34 cellular contexts compared by ENCODE assay signal in genomic region chr7:149654588-149654987, GRCh38.
DNase-seq lines count a peak whose midpoint lies in the region; ATAC-seq, FAIRE-seq and TF ChIP-seq lines count a peak whose summit lies in the region.
"Had no signal": no experiment of that assay in that cellular context is flagged by ENCODE, and none has a peak within 500 bp of the region (broad histone marks: within the 10 kb centered on the region; RNA-seq: fewer than 3 reads in every experiment).

No MANE protein-coding gene starts in this region.

- TF ChIP-seq CTCF in HEK293 (tag by site-specific recombination; IDR thresholded peaks at IDR 0.05) (no peak), K562 (IDR thresholded peaks at IDR 0.05 in 2 of 3, conservative IDR thresholded peaks at IDR 0.05 in 1 of 3; ENCODE audit: insufficient read depth in 2 of 3, low read depth in 1 of 3, low read length in 3 of 3) (no peak)

- H3K4me1 Mint-ChIP-seq in activated naive CD4-positive, alpha-beta T cell treated with anti-CD3 and anti-CD28 coated beads, Interleukin-2, amount 10 ng/mL, durations not matched to agents 7 days and 5 days = no peaks in the 10 kb centered on the region
- H3K4me1 Mint-ChIP-seq: B cell; CD14-positive monocyte; CD4-positive, alpha-beta memory T cell; CD4-positive, CD25-positive, alpha-beta regulatory T cell; CD8-positive, alpha-beta memory T cell had no signal

- H3K4me3 Mint-ChIP-seq in activated naive CD4-positive, alpha-beta T cell treated with anti-CD3 and anti-CD28 coated beads, Interleukin-2, amount 10 ng/mL, durations not matched to agents 7 days and 5 days = no peak overlapping the region
- H3K4me3 Mint-ChIP-seq: B cell; CD14-positive monocyte; CD4-positive, alpha-beta memory T cell; CD4-positive, alpha-beta T cell; CD4-positive, CD25-positive, alpha-beta regulatory T cell; CD8-positive, alpha-beta memory T cell; CD8-positive, alpha-beta T cell had no signal

- peaks cover 11% of the 10 kb centered on the region for H3K9me3 Mint-ChIP-seq in activated naive CD4-positive, alpha-beta T cell treated with anti-CD3 and anti-CD28 coated beads, Interleukin-2, amount 10 ng/mL, durations not matched to agents 7 days and 5 days

- H3K4me1 ChIP-seq in HEK293 (ENCODE audit: control insufficient read depth, insufficient read depth, low read length) (no peaks in the 10 kb centered on the region), K562 (replicated peaks in 1 of 2; ENCODE audit: control insufficient read depth in 2 of 2, insufficient read depth in 2 of 2, low read length in 2 of 2) (no peaks in the 10 kb centered on the region)
- H3K4me1 ChIP-seq: A549; BE2C; BLaER1; BLaER1 treated with 17β-estradiol and CSF1 and Interleukin-3, amounts not matched to agents 10 nM and 100 nM; Caco-2 had no signal

- BruUV-seq in K562 (replicated peaks; lab: Mats Ljungman, UMichigan) = no TSS peak

- no peaks in the 10 kb centered on the region for H3K36me3 Mint-ChIP-seq in activated naive CD4-positive, alpha-beta T cell treated with anti-CD3 and anti-CD28 coated beads, Interleukin-2, amount 10 ng/mL, durations not matched to agents 7 days and 5 days
- H3K36me3 Mint-ChIP-seq: CD14-positive monocyte; CD4-positive, CD25-positive, alpha-beta regulatory T cell; CD8-positive, alpha-beta T cell had no signal

- H3K36me3 ChIP-seq in HEK293 (ENCODE audit: control insufficient read depth in 2 of 2, insufficient read depth in 1 of 2, low read length in 2 of 2) (no peaks in the 10 kb centered on the region), K562 (ENCODE audit: control insufficient read depth, insufficient read depth, low read length) (no peaks in the 10 kb centered on the region)
- H3K36me3 ChIP-seq: BE2C; BLaER1; BLaER1 treated with 17β-estradiol and CSF1 and Interleukin-3, amounts not matched to agents 10 nM and 100 nM had no signal

- H3K9me3 ChIP-seq in HEK293 (ENCODE audit: control insufficient read depth, insufficient read depth, low read depth, low read length) (no peaks in the 10 kb centered on the region), K562 (replicated peaks; ENCODE audit: control insufficient read depth, insufficient read depth, low read depth, low read length) (no peaks in the 10 kb centered on the region)
- H3K9me3 ChIP-seq: BE2C had no signal

- intact Hi-C loops in K562 (cut with micrococcal nuclease) = no loop called here

- H3K27ac ChIP-seq in HEK293 (ENCODE audit: extremely low read depth, low read depth, low read length) (no peak overlapping the region), K562 (ENCODE audit: extremely low read depth, low read depth, low read length) (no peak overlapping the region)
- H3K27ac ChIP-seq: 22Rv1; A549; BLaER1; BLaER1 treated with 17β-estradiol and CSF1 and Interleukin-3, amounts not matched to agents 10 nM and 100 nM; C4-2B had no signal

- no peak overlapping the region for H2AFZ ChIP-seq in K562 (ENCODE audit: low read depth, low read length)

- ATAC-seq in K562 = no peak
- ATAC-seq: A549; CD8-positive, alpha-beta T cell had no signal

- no peaks in the 10 kb centered on the region for H3K79me2 ChIP-seq in K562 (ENCODE audit: control insufficient read depth, insufficient read depth, low read length)

- FAIRE-seq in K562 (lab: Jason Lieb, UNC) (no peak), GM12892 (lab: Jason Lieb, UNC) (no peak)
- FAIRE-seq: D721Med had no signal

- CTCF ChIA-PET in activated naive CD4-positive, alpha-beta T cell treated with anti-CD3 and anti-CD28 coated beads, Interleukin-2, amount 10 ng/mL, durations not matched to agents 7 days and 5 days (lab: Charles Lee) = no interaction called here
- CTCF ChIA-PET in HEK293 (lab: Yijun Ruan, JAX) (interaction anchor here (2.6 kb wide), 1 partner anchor 8 kb away, joined by 14 read pairs; no protein-coding TSS in a partner anchor), K562 (lab: Yijun Ruan, JAX; ENCODE audit: low intra/inter-chr PET ratio) (interaction anchor here (0.6 kb wide), 1 partner anchor 33 kb away, joined by 3 read pairs; no protein-coding TSS in a partner anchor)

- peak overlapping the region; percentile 15 for H3K27ac Mint-ChIP-seq in activated naive CD4-positive, alpha-beta T cell treated with anti-CD3 and anti-CD28 coated beads, Interleukin-2, amount 10 ng/mL, durations not matched to agents 7 days and 5 days
- H3K27ac Mint-ChIP-seq: B cell; CD14-positive monocyte; CD4-positive, alpha-beta memory T cell; CD4-positive, alpha-beta T cell; CD4-positive, CD25-positive, alpha-beta regulatory T cell; CD8-positive, alpha-beta memory T cell; CD8-positive, alpha-beta T cell had no signal

- TF ChIP-seq POLR2A in K562 (conservative IDR thresholded peaks at IDR 0.05) = no peak
- no peak for TF ChIP-seq POLR2A in GM12892 (IDR thresholded peaks at IDR 0.05; ENCODE audit: low read depth, low read length)

- TF ChIP-seq RAD21 in K562 (CRISPR knock-in tag; conservative IDR thresholded peaks at IDR 0.05 in 1 of 2, IDR thresholded peaks at IDR 0.05 in 1 of 2) = no peak

- H3K4me3 ChIP-seq in HEK293 (ENCODE audit: low read depth, low read length) (no peak overlapping the region), K562 (no peak overlapping the region)
- H3K4me3 ChIP-seq: A549; BLaER1; BLaER1 treated with 17β-estradiol and CSF1 and Interleukin-3, amounts not matched to agents 10 nM and 100 nM had no signal

- H3K27me3 Mint-ChIP-seq in activated naive CD4-positive, alpha-beta T cell treated with anti-CD3 and anti-CD28 coated beads, Interleukin-2, amount 10 ng/mL, durations not matched to agents 7 days and 5 days = peaks cover 35% of the 10 kb centered on the region

- H3K9ac ChIP-seq in K562 (ENCODE audit: insufficient read depth in 1 of 2, low read depth in 2 of 2, low read length in 2 of 2) = no peak overlapping the region
- H3K9ac ChIP-seq: BLaER1; BLaER1 treated with 17β-estradiol and CSF1 and Interleukin-3, amounts not matched to agents 10 nM and 100 nM had no signal

- in situ Hi-C loops in K562 (cut with MboI) = no loop called here

- no peaks in the 10 kb centered on the region for H3K9me1 ChIP-seq in K562 (ENCODE audit: control insufficient read depth, insufficient read depth, low read length)

- POLR2A ChIA-PET in HEK293 (lab: Yijun Ruan, JAX) = interaction anchor here (0.6 kb wide), 1 partner anchor 269 kb away, joined by 3 read pairs; no protein-coding TSS in a partner anchor
- POLR2A ChIA-PET in K562 (lab: Yijun Ruan, JAX) = no interaction called here

- TF ChIP-seq EP300 in K562 (IDR thresholded peaks at IDR 0.05; ENCODE audit: low read length) = no peak

- no peaks in the 10 kb centered on the region; a peak in 1 of 5 replicates for H3K27me3 ChIP-seq in K562 (ENCODE audit: control insufficient read depth in 2 of 2, insufficient read depth in 2 of 2, low read length in 2 of 2)
- H3K27me3 ChIP-seq: BE2C; BLaER1; BLaER1 treated with 17β-estradiol and CSF1 and Interleukin-3, amounts not matched to agents 10 nM and 100 nM had no signal

- H4K20me1 ChIP-seq in K562 (replicated peaks; ENCODE audit: control insufficient read depth, insufficient read depth, low read length) = no peaks in the 10 kb centered on the region
- H4K20me1 ChIP-seq: BLaER1; BLaER1 treated with 17β-estradiol and CSF1 and Interleukin-3, amounts not matched to agents 10 nM and 100 nM had no signal

- H3K4me2 ChIP-seq in K562 (ENCODE audit: insufficient read depth, low read length) = no peak overlapping the region
- H3K4me2 ChIP-seq: A549; BLaER1; BLaER1 treated with 17β-estradiol and CSF1 and Interleukin-3, amounts not matched to agents 10 nM and 100 nM had no signal

- DNase-seq in activated naive CD4-positive, alpha-beta T cell treated with anti-CD3 and anti-CD28 coated beads, Interleukin-2, amount 10 ng/mL, durations not matched to agents 7 days and 5 days = no peak
- DNase-seq in activated naive CD4-positive, alpha-beta T cell (lab: John Stamatoyannopoulos, UW) = no peak
- DNase-seq in K562 (ENCODE audit: extremely low read depth in 1 of 4, low spot score in 3 of 4) = no peak
- DNase-seq in MV-4-11 (lab: John Stamatoyannopoulos, UW) = no peak
- no peak for DNase-seq in GM12892 (ENCODE audit: insufficient read length)
- DNase-seq: 8988T; ACHN; AML-193; BE2C; C1 segment of cervical spinal cord; Caco-2; Calu3; CD4-positive, alpha-beta memory T cell; CD4-positive, alpha-beta T cell; CD4-positive, CD25-positive, alpha-beta regulatory T cell; CD8-positive, alpha-beta memory T cell; CD8-positive, alpha-beta T cell; COR-L47; DMS 273 treated with DMSO at 0.1 percent for 48 hours; DMS153; DMS53; DMS79; DMS79 treated with DMSO at 0.1 percent for 48 hours; DND-41; EL had no signal

- WGBS in K562 (ENCODE audit: insufficient coverage, low coverage, missing lambda C conversion rate) = 0% methylated on average over 1 of the region's 1 CpG

TF ChIP-seq in HEK293, 187 proteins besides CTCF, POLR2A, EP300 and RAD21:
- TF ChIP-seq ZNF146 (tag by site-specific recombination; IDR thresholded peaks at IDR 0.05) (peak; percentile 69; the same call in 1 of the 2 replicates), BCL11A (tag by site-specific recombination; IDR thresholded peaks at IDR 0.05; ENCODE audit: low read depth) (no peak)

TF ChIP-seq in K562, 482 proteins besides CTCF, POLR2A, EP300 and RAD21:
- TF ChIP-seq RBM25 (IDR thresholded peaks at IDR 0.05; ENCODE audit: low read depth, low read length, severe bottlenecking) (peak; percentile 84), HDAC1 (IDR thresholded peaks at IDR 0.05) (no peak), CTCFL (IDR thresholded peaks at IDR 0.05; ENCODE audit: borderline replicate concordance, insufficient read depth, low read depth, low read length, poor library complexity, severe bottlenecking) (no peak), ZNF584 (CRISPR knock-in tag; IDR thresholded peaks at IDR 0.05; ENCODE audit: low read depth) (no peak), TAF1 (IDR thresholded peaks at IDR 0.05; ENCODE audit: control insufficient read depth, extremely low read depth, insufficient read depth, low read length, severe bottlenecking) (no peak), LEF1 (IDR thresholded peaks at IDR 0.05) (no peak), ZNF146 (CRISPR knock-in tag; IDR thresholded peaks at IDR 0.05; ENCODE audit: unreplicated experiment) (peak; percentile 87), TBL1XR1 (IDR thresholded peaks at IDR 0.05; ENCODE audit: low read length in 2 of 2) (no peak)
